In genomic region chr13:96960379-96960778, GRCh38 we compare ENCODE assay signal across 4 cellular contexts.
"Had no signal": no experiment of that assay in that cellular context is flagged by ENCODE, and none has a peak within 500 bp of the region (broad histone marks: within the 10 kb centered on the region; RNA-seq: fewer than 3 reads in every experiment).

No MANE protein-coding gene starts in this region.

- H3K4me3 ChIP-seq: K562 had no signal

- H3K27ac ChIP-seq: HL-60, KMS-11 had no signal

- ATAC-seq: HepG2, K562 had no signal
